In the genomic region with DNA sequence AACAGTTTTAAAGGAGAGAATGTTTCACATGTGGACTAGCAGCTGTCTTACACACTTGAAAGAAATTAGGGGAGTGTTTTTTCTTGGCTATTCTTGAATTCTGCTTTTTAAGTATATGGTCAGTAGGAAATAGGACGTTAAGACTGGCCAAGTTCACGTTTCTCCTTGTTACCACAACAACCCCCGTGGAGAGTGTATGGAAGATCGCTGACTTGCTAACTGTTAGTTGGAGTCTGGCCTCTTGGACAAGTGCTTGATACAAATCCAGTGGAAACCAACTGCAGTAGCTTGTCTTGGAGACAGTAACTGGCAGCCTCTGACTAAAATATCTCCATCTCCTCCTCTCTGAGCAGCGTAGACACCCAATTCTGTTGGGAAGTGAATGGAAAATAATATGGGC, we compare ENCODE assay signal across 8 cellular contexts. TPM values are rescaled to one million over a fixed set of nuclear protein-coding genes. Genes with fewer than 3 reads are reported as not detected.
A peak's percentile ranks its signal among the peaks of the same experiment; 100 is the strongest.
DNase-seq lines count a peak whose midpoint lies in the region; ATAC-seq and TF ChIP-seq lines count a peak whose summit lies in the region.

No MANE protein-coding gene starts in this region.

- no peaks in the 10 kb centered on the region for H3K9me3 ChIP-seq in liver (ENCODE audit: control insufficient read depth in 4 of 4, low read length in 3 of 4)
- no peaks in the 10 kb centered on the region for H3K9me3 ChIP-seq in thymus (ENCODE audit: control insufficient read depth)

- DNase-seq in activated CD4-positive, alpha-beta T cell treated with anti-CD3 and anti-CD28 coated beads, Interleukin-2, amount 10 ng/mL, durations not matched to agents 24 days and 14 days, result no peak
- DNase-seq in activated CD4-positive, alpha-beta T cell treated with anti-CD3 and anti-CD28 coated beads, Interleukin-2, amount 50 U/mL, for 1 hour, result no peak
- no peak for DNase-seq in SW 1271 (lab: John Stamatoyannopoulos, UW)
- no peak for DNase-seq in activated CD4-positive, alpha-beta T cell treated with anti-CD3 and anti-CD28 coated beads, Interleukin-2, amount 50 U/mL, for 4 hours

- H3K27me3 ChIP-seq in liver (ENCODE audit: control insufficient read depth in 4 of 4, insufficient read depth in 4 of 4, low read length in 3 of 4) (no peaks in the 10 kb centered on the region), thymus (ENCODE audit: control insufficient read depth, insufficient read depth) (peaks cover 10% of the 10 kb centered on the region)

- peaks cover 46% of the 10 kb centered on the region for H3K27me3 Mint-ChIP-seq in activated CD4-positive, alpha-beta T cell treated with anti-CD3 and anti-CD28 coated beads, Interleukin-2, amount 10 ng/mL, durations not matched to agents 24 days and 14 days

- WGBS in liver, result 36% methylated on average over 5 of the region's 5 CpGs
- 58% methylated on average over 5 of the region's 5 CpGs for WGBS in thymus

- intact Hi-C loops in activated CD4-positive, alpha-beta T cell treated with anti-CD3 and anti-CD28 coated beads, Interleukin-2, amount 10 ng/mL, durations not matched to agents 24 days and 14 days (cut with micrococcal nuclease), result loop anchor here (1.0 to 10.0 kb wide), 5 partner anchors 23 to 1356 kb away; a partner anchor contains a TSS

- TF ChIP-seq CTCF in liver (IDR thresholded peaks at IDR 0.05; ENCODE audit: low read depth, low read length, missing input control), result no peak

- no peak overlapping the region for H3K27ac Mint-ChIP-seq in activated CD4-positive, alpha-beta T cell treated with anti-CD3 and anti-CD28 coated beads, Interleukin-2, amount 10 ng/mL, durations not matched to agents 24 days and 14 days

- H3K36me3 Mint-ChIP-seq in activated CD4-positive, alpha-beta T cell treated with anti-CD3 and anti-CD28 coated beads, Interleukin-2, amount 10 ng/mL, durations not matched to agents 24 days and 14 days (ENCODE audit: low read depth), result no peaks in the 10 kb centered on the region

- H3K4me1 Mint-ChIP-seq in activated CD4-positive, alpha-beta T cell treated with anti-CD3 and anti-CD28 coated beads, Interleukin-2, amount 10 ng/mL, durations not matched to agents 24 days and 14 days, result peaks cover 39% of the 10 kb centered on the region

- H3K4me3 Mint-ChIP-seq in activated CD4-positive, alpha-beta T cell treated with anti-CD3 and anti-CD28 coated beads, Interleukin-2, amount 10 ng/mL, durations not matched to agents 24 days and 14 days, result peak overlapping the region; percentile 92

- no peak for TF ChIP-seq RAD21 in liver (IDR thresholded peaks at IDR 0.05)

- ATAC-seq in GM21360 (IDR thresholded peaks at IDR 0.05; ENCODE audit: unreplicated experiment), result no peak

- H3K27ac ChIP-seq in angular gyrus (ENCODE audit: low read depth, low read length) (peak overlapping the region; percentile 4), liver (ENCODE audit: low read depth in 1 of 2, low read length in 2 of 2) (peak overlapping the region; percentile 92 to 97), thymus (ENCODE audit: low read depth) (no peak overlapping the region)

- H3K4me3 ChIP-seq in liver (ENCODE audit: low read depth in 1 of 3, low read length in 3 of 3) (no peak overlapping the region), thymus (ENCODE audit: low read length) (peak overlapping the region; percentile 47)

- peak overlapping the region; percentile 12 to 76 for H3K9ac ChIP-seq in liver (ENCODE audit: low read depth in 1 of 2, low read length in 2 of 2)

- H3K36me3 ChIP-seq in liver (ENCODE audit: control insufficient read depth in 4 of 4, insufficient read depth in 3 of 4, low read depth in 1 of 4, low read length in 3 of 4) (no peaks in the 10 kb centered on the region), thymus (ENCODE audit: control insufficient read depth, insufficient read depth) (no peaks in the 10 kb centered on the region)

- H3K4me1 ChIP-seq in liver (ENCODE audit: control insufficient read depth in 4 of 4, insufficient read depth in 4 of 4, low read length in 3 of 4), result peaks cover 2 to 46% (median 41%) of the 10 kb centered on the region in 4 donors
- H3K4me1 ChIP-seq in thymus (ENCODE audit: control insufficient read depth, insufficient read depth, low read length), result peaks cover 25% of the 10 kb centered on the region

- H3K9me3 Mint-ChIP-seq in activated CD4-positive, alpha-beta T cell treated with anti-CD3 and anti-CD28 coated beads, Interleukin-2, amount 10 ng/mL, durations not matched to agents 24 days and 14 days, result no peaks in the 10 kb centered on the region

TF ChIP-seq in liver, 16 proteins besides CTCF, POLR2A, EP300 and RAD21:
- no peak for TF ChIP-seq GABPA (IDR thresholded peaks at IDR 0.05 in 1 of 2, conservative IDR thresholded peaks at IDR 0.05 in 1 of 2)
- TF ChIP-seq, protein P1, sequence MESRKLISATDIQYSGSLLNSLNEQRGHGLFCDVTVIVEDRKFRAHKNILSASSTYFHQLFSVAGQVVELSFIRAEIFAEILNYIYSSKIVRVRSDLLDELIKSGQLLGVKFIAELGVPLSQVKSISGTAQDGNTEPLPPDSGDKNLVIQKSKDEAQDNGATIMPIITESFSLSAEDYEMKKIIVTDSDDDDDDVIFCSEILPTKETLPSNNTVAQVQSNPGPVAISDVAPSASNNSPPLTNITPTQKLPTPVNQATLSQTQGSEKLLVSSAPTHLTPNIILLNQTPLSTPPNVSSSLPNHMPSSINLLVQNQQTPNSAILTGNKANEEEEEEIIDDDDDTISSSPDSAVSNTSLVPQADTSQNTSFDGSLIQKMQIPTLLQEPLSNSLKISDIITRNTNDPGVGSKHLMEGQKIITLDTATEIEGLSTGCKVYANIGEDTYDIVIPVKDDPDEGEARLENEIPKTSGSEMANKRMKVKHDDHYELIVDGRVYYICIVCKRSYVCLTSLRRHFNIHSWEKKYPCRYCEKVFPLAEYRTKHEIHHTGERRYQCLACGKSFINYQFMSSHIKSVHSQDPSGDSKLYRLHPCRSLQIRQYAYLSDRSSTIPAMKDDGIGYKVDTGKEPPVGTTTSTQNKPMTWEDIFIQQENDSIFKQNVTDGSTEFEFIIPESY (IDR thresholded peaks at IDR 0.05), result no peak
- no peak for TF ChIP-seq TAF1 (conservative IDR thresholded peaks at IDR 0.05)
- TF ChIP-seq FOXA2 (IDR thresholded peaks at IDR 0.05), result no peak
- TF ChIP-seq, protein P2, sequence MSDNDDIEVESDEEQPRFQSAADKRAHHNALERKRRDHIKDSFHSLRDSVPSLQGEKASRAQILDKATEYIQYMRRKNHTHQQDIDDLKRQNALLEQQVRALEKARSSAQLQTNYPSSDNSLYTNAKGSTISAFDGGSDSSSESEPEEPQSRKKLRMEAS (IDR thresholded peaks at IDR 0.05), result no peak
- TF ChIP-seq JUND (IDR thresholded peaks at IDR 0.05), result no peak
- TF ChIP-seq EGR1 (IDR thresholded peaks at IDR 0.05; ENCODE audit: low read depth in 2 of 2), result no peak
- TF ChIP-seq FOXA1 (IDR thresholded peaks at IDR 0.05), result no peak
- no peak for TF ChIP-seq HNF4G (IDR thresholded peaks at IDR 0.05)
- TF ChIP-seq SP1 (IDR thresholded peaks at IDR 0.05), result no peak
- TF ChIP-seq NR2F2 (IDR thresholded peaks at IDR 0.05), result no peak
- no peak for TF ChIP-seq HNF4A (conservative IDR thresholded peaks at IDR 0.05)
- TF ChIP-seq RXRA (IDR thresholded peaks at IDR 0.05), result no peak

RNA-seq across cellular contexts. Expression of a gene that starts 3.8 kb away (rescaled TPM):
- 0.26 and 0.63 TPM in 2 replicates for total RNA-seq in activated CD4-positive, alpha-beta T cell treated with anti-CD3 and anti-CD28 coated beads, Interleukin-2, amount 10 ng/mL, durations not matched to agents 24 days and 14 days
- total RNA-seq in liver, result 10 to 100 TPM; 16.6 to 27.7 TPM
- polyA plus RNA-seq in liver (10 to 100 TPM in 1 of 2 donors, 1 to 10 TPM in 1; 6.8 to 53.7 TPM), thymus (10.3 TPM)

Comparison
In these comparisons a context has a peak if more than half of its experiments do, and no peak if none do; other contexts are left out.
1. RNA of a gene that starts 3.8 kb away (total RNA-seq): 16.6 to 27.7 TPM in liver; 0.26 to 0.63 TPM in activated CD4-positive, alpha-beta T cell treated with anti-CD3 and anti-CD28 coated beads, Interleukin-2, amount 10 ng/mL, durations not matched to agents 24 days and 14 days; every median in the first group is over 10 times any median in the second.